18 cellular contexts compared by ENCODE assay signal in the genomic region with DNA sequence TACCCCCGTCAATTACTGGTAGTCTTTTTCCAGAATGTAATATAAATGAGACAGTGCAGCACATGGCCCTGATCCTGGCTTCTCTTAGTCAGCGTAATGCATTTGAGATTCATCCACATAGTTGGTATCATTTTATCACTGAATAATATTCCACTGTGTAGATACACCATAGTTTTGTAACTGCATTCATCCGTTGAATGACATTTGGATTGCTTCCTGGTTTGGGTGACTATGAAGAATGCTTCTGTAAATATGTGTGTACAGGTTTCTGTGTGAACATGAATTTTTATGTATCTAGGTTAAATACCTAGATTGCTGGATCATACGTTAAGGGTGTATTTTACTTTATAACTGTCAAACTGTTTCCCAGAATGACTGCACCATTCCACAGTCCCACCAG.
A peak's percentile ranks its signal among the peaks of the same experiment; 100 is the strongest.
DNase-seq lines count a peak whose midpoint lies in the region; ATAC-seq, FAIRE-seq and TF ChIP-seq lines count a peak whose summit lies in the region.
"Had no signal": no experiment of that assay in that cellular context is flagged by ENCODE, and none has a peak within 500 bp of the region (broad histone marks: within the 10 kb centered on the region; RNA-seq: fewer than 3 reads in every experiment).

No MANE protein-coding gene starts in this region.

- H3K27me3 ChIP-seq in esophagus muscularis mucosa = no peaks in the 10 kb centered on the region
- H3K27me3 ChIP-seq: BLaER1 treated with 17β-estradiol and CSF1 and Interleukin-3, amounts not matched to agents 10 nM and 100 nM had no signal

- WGBS in esophagus muscularis mucosa = 93% methylated on average over 4 of the region's 4 CpGs

- TF ChIP-seq POLR2A in esophagus muscularis mucosa (IDR thresholded peaks at IDR 0.05; ENCODE audit: low read depth) = no peak

- TF ChIP-seq EP300 in esophagus muscularis mucosa (IDR thresholded peaks at IDR 0.05) = no peak

- H3K9me3 ChIP-seq in esophagus muscularis mucosa (no peaks in the 10 kb centered on the region), mucosa of descending colon (no peaks in the 10 kb centered on the region)

- H3K36me3 ChIP-seq in esophagus muscularis mucosa (no peaks in the 10 kb centered on the region), mucosa of descending colon (ENCODE audit: low read depth) (no peaks in the 10 kb centered on the region)
- H3K36me3 ChIP-seq: BLaER1 treated with 17β-estradiol and CSF1 and Interleukin-3, amounts not matched to agents 10 nM and 100 nM had no signal

- FAIRE-seq in RCC 7860 (lab: Jason Lieb, UNC) = no peak
- FAIRE-seq: GM12878 had no signal

- no peak overlapping the region for H3K27ac ChIP-seq in esophagus muscularis mucosa (replicated peaks in 1 of 4)
- H3K27ac ChIP-seq: BLaER1 treated with 17β-estradiol and CSF1 and Interleukin-3, amounts not matched to agents 10 nM and 100 nM; HL-60 had no signal

- TF ChIP-seq CTCF in LNCaP clone FGC (IDR thresholded peaks at IDR 0.05; ENCODE audit: control insufficient read depth, extremely low read depth, insufficient read depth) = no peak
- no peak for TF ChIP-seq CTCF in esophagus muscularis mucosa (IDR thresholded peaks at IDR 0.05)
- TF ChIP-seq CTCF in mucosa of descending colon (IDR thresholded peaks at IDR 0.05) = no peak

- no peak overlapping the region for H3K4me3 ChIP-seq in LNCaP clone FGC (ENCODE audit: low read depth, low read length)
- no peak overlapping the region for H3K4me3 ChIP-seq in esophagus muscularis mucosa
- H3K4me3 ChIP-seq in mucosa of descending colon = no peak overlapping the region
- H3K4me3 ChIP-seq: BLaER1 treated with 17β-estradiol and CSF1 and Interleukin-3, amounts not matched to agents 10 nM and 100 nM; GM12878 had no signal

- DNase-seq in LNCaP clone FGC (ENCODE audit: low read depth) = peak; percentile 46
- peak; percentile 31 for DNase-seq in amniotic epithelial cell (ENCODE audit: low read depth)
- peak; percentile 17 for DNase-seq in esophagus muscularis mucosa (ENCODE audit: extremely low spot score)
- DNase-seq in mucosa of descending colon = no peak
- DNase-seq in AG20443 (ENCODE audit: low spot score) = no peak
- DNase-seq in RCC 7860 (ENCODE audit: low spot score) = no peak
- DNase-seq in DMS 273 treated with DMSO at 0.1 percent for 48 hours (lab: John Stamatoyannopoulos, UW) = no peak
- DNase-seq: 8988T; Calu3; CD8-positive, alpha-beta T cell; DMS53; DND-41; EL; GOT3; H7 had no signal

- ATAC-seq in mucosa of descending colon = peak; percentile 7
- ATAC-seq: CD8-positive, alpha-beta T cell; GM12878 had no signal

- intact Hi-C loops in esophagus muscularis mucosa (cut with DNase I) = no loop called here
- intact Hi-C loops in mucosa of descending colon (cut with DNase I, micrococcal nuclease) = no loop called here

- peaks cover 0 to 10% (median 7%) of the 10 kb centered on the region in 4 donors for H3K4me1 ChIP-seq in esophagus muscularis mucosa
- H3K4me1 ChIP-seq in mucosa of descending colon (ENCODE audit: low read depth) = peaks cover 4% of the 10 kb centered on the region

Comparison
In these comparisons a context has a peak if more than half of its experiments do, and no peak if none do; other contexts are left out.
1. DNase-seq: peak in LNCaP clone FGC (single experiment), amniotic epithelial cell (single experiment) and esophagus muscularis mucosa (single experiment); none in mucosa of descending colon (0 of 3), AG20443 (single experiment), RCC 7860 (single experiment) and DMS 273 treated with DMSO at 0.1 percent for 48 hours (single experiment).